19 cellular contexts compared by ENCODE assay signal in genomic region chr1:2558420-2558819, GRCh38. TPM values are rescaled to one million over a fixed set of nuclear protein-coding genes. Genes with fewer than 3 reads are reported as not detected.
DNase-seq lines count a peak whose midpoint lies in the region; ATAC-seq and TF ChIP-seq lines count a peak whose summit lies in the region.
"Had no signal": no experiment of that assay in that cellular context is flagged by ENCODE, and none has a peak within 500 bp of the region (broad histone marks: within the 10 kb centered on the region; RNA-seq: fewer than 3 reads in every experiment).

No MANE protein-coding gene starts in this region.

- peaks cover 45% of the 10 kb centered on the region for H3K4me1 Mint-ChIP-seq in CD8-positive, alpha-beta T cell (ENCODE audit: low read depth)
- peaks cover 24% of the 10 kb centered on the region for H3K4me1 Mint-ChIP-seq in activated naive CD8-positive, alpha-beta T cell treated with anti-CD3 and anti-CD28 coated beads for 36 hours
- peaks cover 29 to 66% (median 47%) of the 10 kb centered on the region in 4 donors for H3K4me1 Mint-ChIP-seq in naive thymus-derived CD8-positive, alpha-beta T cell

- in situ Hi-C loops in HAP-1 (cut with MboI; ENCODE audit: low sequenced_read_pairs) = no loop called here

- H3K9me3 Mint-ChIP-seq in CD8-positive, alpha-beta T cell = no peaks in the 10 kb centered on the region
- H3K9me3 Mint-ChIP-seq in activated naive CD8-positive, alpha-beta T cell treated with anti-CD3 and anti-CD28 coated beads for 36 hours = no peaks in the 10 kb centered on the region
- H3K9me3 Mint-ChIP-seq in naive thymus-derived CD8-positive, alpha-beta T cell = no peaks in the 10 kb centered on the region

- H3K27ac Mint-ChIP-seq in CD8-positive, alpha-beta T cell = peak overlapping the region; percentile 99
- H3K27ac Mint-ChIP-seq in activated naive CD8-positive, alpha-beta T cell treated with anti-CD3 and anti-CD28 coated beads for 36 hours = peak overlapping the region; percentile 56
- H3K27ac Mint-ChIP-seq in naive thymus-derived CD8-positive, alpha-beta T cell = peak overlapping the region in 9 of 10 donors; percentile 19 to 99 (median 88)

- intact Hi-C loops in CD8-positive, alpha-beta T cell (cut with DNase I, micrococcal nuclease) = loop anchor here in 1 of 2 experiments (10.0 kb wide), 1 partner anchor 504 kb away; the partner anchor contains the start of gene PRKCZ

- H3K36me3 Mint-ChIP-seq in CD8-positive, alpha-beta T cell = peaks cover 39% of the 10 kb centered on the region
- peaks cover 10% of the 10 kb centered on the region for H3K36me3 Mint-ChIP-seq in activated naive CD8-positive, alpha-beta T cell treated with anti-CD3 and anti-CD28 coated beads for 36 hours
- peaks cover 0 to 28% (median 4%) of the 10 kb centered on the region in 3 donors for H3K36me3 Mint-ChIP-seq in naive thymus-derived CD8-positive, alpha-beta T cell

- no peak for DNase-seq in CD8-positive, alpha-beta T cell
- DNase-seq in activated naive CD8-positive, alpha-beta T cell treated with anti-CD3 and anti-CD28 coated beads for 36 hours = no peak
- DNase-seq in naive thymus-derived CD8-positive, alpha-beta T cell = no peak
- DNase-seq in OCI-M2 (lab: John Stamatoyannopoulos, UW; ENCODE audit: unreplicated experiment) = no peak
- DNase-seq in HAP-1 (ENCODE audit: low spot score in 2 of 2) = no peak
- no peak for DNase-seq in stimulated activated CD4-positive, alpha-beta T cell treated with anti-CD3 and anti-CD28 coated beads, Interleukin-2, amount 100 ng/mL, for 48 hours
- DNase-seq: activated CD4-positive, CD25-positive, alpha-beta regulatory T cell treated with anti-CD3 and anti-CD28 coated beads, Interleukin-2, amount 50 U/mL, for 72 hours; AML-193; erythroblast; nucleus accumbens; SHP77; stimulated activated CD4-positive, alpha-beta T cell treated with anti-CD3 and anti-CD28 coated beads, Interleukin-2, amount 100 ng/mL, for 24 hours had no signal

- H3K9ac ChIP-seq in BLaER1 = no peak overlapping the region

- H3K4me3 ChIP-seq in BLaER1 (no peak overlapping the region), HAP-1 (no peak overlapping the region)
- no peak overlapping the region for H3K4me3 ChIP-seq in CD8-positive, alpha-beta T cell (ENCODE audit: low read depth, low read length)

- no peaks in the 10 kb centered on the region for H4K20me1 ChIP-seq in BLaER1

- H3K27ac ChIP-seq in BLaER1 = no peak overlapping the region
- no peak overlapping the region for H3K27ac ChIP-seq in CD8-positive, alpha-beta T cell (ENCODE audit: low read depth, low read length)

- H3K27me3 Mint-ChIP-seq in CD8-positive, alpha-beta T cell (ENCODE audit: low read depth) = no peaks in the 10 kb centered on the region
- H3K27me3 Mint-ChIP-seq in activated naive CD8-positive, alpha-beta T cell treated with anti-CD3 and anti-CD28 coated beads for 36 hours = no peaks in the 10 kb centered on the region
- H3K27me3 Mint-ChIP-seq in naive thymus-derived CD8-positive, alpha-beta T cell = no peaks in the 10 kb centered on the region

- H3K9me3 ChIP-seq in BLaER1 (no peaks in the 10 kb centered on the region), HAP-1 (no peaks in the 10 kb centered on the region)
- H3K9me3 ChIP-seq in CD8-positive, alpha-beta T cell (ENCODE audit: low read length) = no peaks in the 10 kb centered on the region

- H3K4me1 ChIP-seq in BLaER1 (peaks cover 93% of the 10 kb centered on the region), HAP-1 (no peaks in the 10 kb centered on the region)
- peaks cover 37% of the 10 kb centered on the region for H3K4me1 ChIP-seq in CD8-positive, alpha-beta T cell (ENCODE audit: insufficient read depth, low read length)

- H3K4me2 ChIP-seq in BLaER1 = peak overlapping the region; percentile 99

- CTCF ChIA-PET in CD8-positive, alpha-beta T cell (lab: Charles Lee) = interaction anchor here (3.9 kb wide), 1 partner anchor 11 kb away, joined by 17 read pairs; no protein-coding TSS in a partner anchor

- H3K27me3 ChIP-seq in BLaER1 (no peaks in the 10 kb centered on the region), HAP-1 (ENCODE audit: low read depth) (no peaks in the 10 kb centered on the region)
- H3K27me3 ChIP-seq in CD8-positive, alpha-beta T cell (ENCODE audit: insufficient read depth, low read length) = no peaks in the 10 kb centered on the region

- H3K36me3 ChIP-seq in BLaER1 (no peaks in the 10 kb centered on the region), HAP-1 (replicated peaks) (no peaks in the 10 kb centered on the region)
- peaks cover 18% of the 10 kb centered on the region for H3K36me3 ChIP-seq in CD8-positive, alpha-beta T cell (ENCODE audit: insufficient read depth, low read length)

- no peak for ATAC-seq in CD8-positive, alpha-beta T cell
- ATAC-seq in naive thymus-derived CD8-positive, alpha-beta T cell = no peak
- no peak for ATAC-seq in HG03135 (IDR thresholded peaks at IDR 0.05; ENCODE audit: unreplicated experiment)
- ATAC-seq: HepG2, sciatic nerve had no signal

- POLR2A ChIA-PET in CD8-positive, alpha-beta T cell (lab: Charles Lee) = interaction anchor here (1.1 to 5.0 kb wide), 3 partner anchors 10 to 27 kb away, joined by 3 to 98 read pairs (median 4); partner anchors contain the start of gene PRXL2B
- POLR2A ChIA-PET in naive thymus-derived CD8-positive, alpha-beta T cell (lab: Charles Lee) = interaction anchor here (1.6 to 11.9 kb wide), 4 partner anchors 13 to 143 kb away, joined by 5 to 408 read pairs (median 24); partner anchors contain the start of genes PANK4 and PRXL2B

- H3K4me3 Mint-ChIP-seq in CD8-positive, alpha-beta T cell = peak overlapping the region; percentile 99
- H3K4me3 Mint-ChIP-seq in activated naive CD8-positive, alpha-beta T cell treated with anti-CD3 and anti-CD28 coated beads for 36 hours = peak overlapping the region; percentile 96
- peak overlapping the region; percentile 60 to 99 (median 94) for H3K4me3 Mint-ChIP-seq in naive thymus-derived CD8-positive, alpha-beta T cell

- TF ChIP-seq CTCF in CD8-positive, alpha-beta T cell (IDR thresholded peaks at IDR 0.05) = no peak

RNA-seq across cellular contexts. Expression of gene TNFRSF14, which starts 2.2 kb away (rescaled TPM):
- 100 to 1,000 TPM; 158 to 160 TPM for total RNA-seq in CD8-positive, alpha-beta T cell
- total RNA-seq in activated naive CD8-positive, alpha-beta T cell treated with anti-CD3 and anti-CD28 coated beads for 36 hours = 100 to 1,000 TPM in 1 of 2 experiments, 10 to 100 TPM in 1; 99.6 to 104 TPM
- 100 to 1,000 TPM; 187 to 190 TPM for total RNA-seq in naive thymus-derived CD8-positive, alpha-beta T cell
- polyA plus RNA-seq in naive thymus-derived CD8-positive, alpha-beta T cell = 10 to 100 TPM; 45.8 to 61.6 (median 48.9) TPM

RNA-seq across cellular contexts. Expression of gene PRXL2B, which starts 28.2 kb away (rescaled TPM):
- total RNA-seq in CD8-positive, alpha-beta T cell = 10 to 100 TPM; 13.5 to 15.9 TPM
- total RNA-seq in activated naive CD8-positive, alpha-beta T cell treated with anti-CD3 and anti-CD28 coated beads for 36 hours = 10 to 100 TPM; 42.2 to 43.2 TPM
- total RNA-seq in naive thymus-derived CD8-positive, alpha-beta T cell = 10 to 100 TPM; 39.6 to 45.4 TPM
- polyA plus RNA-seq in naive thymus-derived CD8-positive, alpha-beta T cell = 10 to 100 TPM; 20.6 to 37.5 (median 27.4) TPM

RNA-seq across cellular contexts. Expression of gene HES5, which starts 28.4 kb away (rescaled TPM):
- not detected for total RNA-seq in CD8-positive, alpha-beta T cell
- total RNA-seq in activated naive CD8-positive, alpha-beta T cell treated with anti-CD3 and anti-CD28 coated beads for 36 hours = under 1 TPM in 1 of 2 experiments, not detected in 1; 0.28 TPM
- total RNA-seq in naive thymus-derived CD8-positive, alpha-beta T cell = under 1 TPM in 1 of 2 experiments, not detected in 1; 0.30 TPM
- not detected for polyA plus RNA-seq in naive thymus-derived CD8-positive, alpha-beta T cell
- total RNA-seq: HepG2, lung microvascular endothelial cell, MCF 10A, NCI-H460 had no signal
- polyA plus RNA-seq: HepG2 had no signal

RNA-seq across cellular contexts. Expression of gene PANK4, which starts 32.0 kb away (rescaled TPM):
- total RNA-seq in CD8-positive, alpha-beta T cell = 10 to 100 TPM; 44.1 to 44.8 TPM
- 10 to 100 TPM; 29.8 to 34.3 TPM for total RNA-seq in activated naive CD8-positive, alpha-beta T cell treated with anti-CD3 and anti-CD28 coated beads for 36 hours
- 100 to 1,000 TPM; 149 to 155 TPM for total RNA-seq in naive thymus-derived CD8-positive, alpha-beta T cell
- 10 to 100 TPM in 2 of 3 donors, 1 to 10 TPM in 1; 9.0 to 31.7 (median 13.4) TPM for polyA plus RNA-seq in naive thymus-derived CD8-positive, alpha-beta T cell
